ENCODE assay signal across 1 cellular context in genomic region chr2:20602803-20603202, GRCh38.
TF ChIP-seq lines count a peak whose summit lies in the region.

No MANE protein-coding gene starts in this region.

TF ChIP-seq in K562, 482 proteins besides CTCF, POLR2A, EP300 and RAD21 (continued from another document):
- TF ChIP-seq ZNF511 (CRISPR knock-in tag; IDR thresholded peaks at IDR 0.05): no peak
- TF ChIP-seq CEBPG (CRISPR knock-in tag; IDR thresholded peaks at IDR 0.05): no peak
- TF ChIP-seq CEBPG (tag; conservative IDR thresholded peaks at IDR 0.05 in 1 of 2, IDR thresholded peaks at IDR 0.05 in 1 of 2): no peak
- no peak for TF ChIP-seq ESRRA (IDR thresholded peaks at IDR 0.05; ENCODE audit: borderline replicate concordance, low read depth)
- peak; percentile 78 for TF ChIP-seq FOSL1 (tag; conservative IDR thresholded peaks at IDR 0.05)
- no peak for TF ChIP-seq E2F1 (CRISPR knock-in tag; IDR thresholded peaks at IDR 0.05)
- TF ChIP-seq CBFA2T3 (IDR thresholded peaks at IDR 0.05): no peak
- TF ChIP-seq CBX8 (IDR thresholded peaks at IDR 0.05; ENCODE audit: borderline replicate concordance, extremely low read depth, low read depth, low read length, poor library complexity, severe bottlenecking): no peak
- peak; percentile 57 for TF ChIP-seq MEIS2 (IDR thresholded peaks at IDR 0.05; ENCODE audit: partially characterized antibody)
- no peak for TF ChIP-seq PCBP2 (IDR thresholded peaks at IDR 0.05; ENCODE audit: low read depth, low read length, poor library complexity, severe bottlenecking)
- no peak for TF ChIP-seq CTCFL (IDR thresholded peaks at IDR 0.05; ENCODE audit: borderline replicate concordance, insufficient read depth, low read depth, low read length, poor library complexity, severe bottlenecking)
